ENCODE assay signal across 19 cellular contexts in the genomic region with DNA sequence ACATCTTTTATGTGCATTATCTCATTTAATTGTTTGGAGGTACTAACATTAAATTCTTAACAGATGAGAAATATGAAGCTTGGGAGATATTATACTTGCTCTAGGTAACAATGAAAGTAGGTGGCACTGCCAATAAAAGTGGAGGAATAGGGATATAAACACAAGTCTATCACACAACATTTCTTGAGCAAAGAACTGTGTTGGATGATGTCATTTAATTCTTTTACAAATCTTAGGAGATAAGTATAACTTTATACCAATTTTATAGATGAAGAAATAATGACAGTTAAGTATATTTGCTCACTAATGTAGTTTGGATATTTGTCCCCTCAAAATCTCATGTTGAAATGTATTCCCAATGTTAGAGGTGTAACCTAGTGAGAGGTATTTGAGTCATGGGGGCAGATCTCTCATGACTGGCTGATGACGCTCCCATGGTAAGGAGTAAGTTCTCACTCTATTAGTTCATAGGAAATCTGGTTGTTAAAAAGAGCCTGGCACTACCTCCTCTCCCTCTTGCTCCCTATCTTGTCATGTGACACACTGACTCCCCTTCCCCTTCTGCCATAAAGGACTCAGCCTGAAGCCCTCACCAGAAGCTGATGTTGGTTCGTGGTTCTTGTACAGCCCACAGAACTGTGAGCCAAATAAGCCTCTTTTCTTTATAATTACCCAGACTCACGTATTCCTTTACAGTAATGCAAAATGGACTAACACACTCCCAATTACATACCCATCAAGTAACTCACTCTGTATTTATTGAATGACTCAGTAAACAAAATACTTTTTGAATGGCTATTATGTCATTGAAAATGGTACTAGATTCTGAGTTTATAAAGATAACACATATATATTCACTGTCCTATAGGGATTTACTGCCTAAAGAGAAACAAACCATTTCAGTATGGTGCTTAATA.
DNase-seq lines count a peak whose midpoint lies in the region; ATAC-seq and TF ChIP-seq lines count a peak whose summit lies in the region.
"Had no signal": no experiment of that assay in that cellular context is flagged by ENCODE, and none has a peak within 500 bp of the region (broad histone marks: within the 10 kb centered on the region; RNA-seq: fewer than 3 reads in every experiment).

No MANE protein-coding gene starts in this region.

- DNase-seq in Daoy (ENCODE audit: low read depth) (peak; percentile 24), HT1080 (ENCODE audit: low read depth) (peak; percentile 21), adipocyte (ENCODE audit: low read depth) (peak; percentile 9), foreskin keratinocyte (peak; percentile 47 to 69), RPMI8226 (no peak), DMS53 treated with DMSO at 0.1 percent for 48 hours (lab: John Stamatoyannopoulos, UW; ENCODE audit: unreplicated experiment) (no peak)
- no peak for DNase-seq in natural killer cell treated with Interleukin-12 subunit alpha and Interleukin-12 subunit beta and Interleukin-15 and Interleukin-18, amount 100 ng/mL, for 72 hours (ENCODE audit: low spot score)
- DNase-seq: activated CD8-positive, alpha-beta memory T cell treated with anti-CD3 and anti-CD28 coated beads, Interleukin-2, amount 50 U/mL, for 4 hours; activated gamma-delta T cell; CD4-positive, CD25-positive, alpha-beta regulatory T cell; left ventricle myocardium inferior; NCI-H1436 treated with DMSO at 0.1 percent for 48 hours; small intestine; stimulated activated CD4-positive, alpha-beta T cell treated with anti-CD3 and anti-CD28 coated beads, Interleukin-4, amount 100 ng/mL, for 1 hour had no signal

- H3K4me1 Mint-ChIP-seq in natural killer cell treated with Interleukin-12 subunit alpha and Interleukin-12 subunit beta and Interleukin-15 and Interleukin-18, amount 100 ng/mL, for 72 hours (ENCODE audit: low read depth in 2 of 2): no peaks in the 10 kb centered on the region
- H3K4me1 Mint-ChIP-seq: CD4-positive, CD25-positive, alpha-beta regulatory T cell; central memory CD8-positive, alpha-beta T cell had no signal

- no peak overlapping the region for H3K27ac Mint-ChIP-seq in natural killer cell treated with Interleukin-12 subunit alpha and Interleukin-12 subunit beta and Interleukin-15 and Interleukin-18, amount 100 ng/mL, for 72 hours
- H3K27ac Mint-ChIP-seq: CD4-positive, CD25-positive, alpha-beta regulatory T cell; stimulated activated naive CD8-positive, alpha-beta T cell treated with anti-CD3 and anti-CD28 coated beads, Interleukin-15, Interleukin-2, amounts not matched to agents 100 ng/mL and 50 ng/mL, for 24 hours had no signal

- H3K27me3 Mint-ChIP-seq in natural killer cell treated with Interleukin-12 subunit alpha and Interleukin-12 subunit beta and Interleukin-15 and Interleukin-18, amount 100 ng/mL, for 72 hours: no peaks in the 10 kb centered on the region
- H3K27me3 Mint-ChIP-seq: CD4-positive, CD25-positive, alpha-beta regulatory T cell; central memory CD8-positive, alpha-beta T cell; stimulated activated naive CD8-positive, alpha-beta T cell treated with anti-CD3 and anti-CD28 coated beads, Interleukin-15, Interleukin-2, amounts not matched to agents 100 ng/mL and 50 ng/mL, for 24 hours had no signal

- no peak overlapping the region for H3K27ac ChIP-seq in foreskin keratinocyte
- H3K27ac ChIP-seq: left ventricle myocardium inferior, tibial nerve had no signal

- peak; percentile 88 for ATAC-seq in foreskin keratinocyte
- ATAC-seq in natural killer cell treated with Interleukin-12 subunit alpha and Interleukin-12 subunit beta and Interleukin-15 and Interleukin-18, amount 100 ng/mL, for 72 hours: no peak
- ATAC-seq in HG02981 (IDR thresholded peaks at IDR 0.05; ENCODE audit: unreplicated experiment): no peak

- H3K9me3 Mint-ChIP-seq in natural killer cell treated with Interleukin-12 subunit alpha and Interleukin-12 subunit beta and Interleukin-15 and Interleukin-18, amount 100 ng/mL, for 72 hours: peaks cover 5% of the 10 kb centered on the region
- H3K9me3 Mint-ChIP-seq: neural crest cell; stimulated activated naive CD8-positive, alpha-beta T cell treated with anti-CD3 and anti-CD28 coated beads, Interleukin-15, Interleukin-2, amounts not matched to agents 100 ng/mL and 50 ng/mL, for 24 hours had no signal

- no peak for TF ChIP-seq CTCF in foreskin keratinocyte (conservative IDR thresholded peaks at IDR 0.05)

- H3K27me3 ChIP-seq in adipocyte (replicated peaks; ENCODE audit: control insufficient read depth, insufficient read depth, low read length) (no peaks in the 10 kb centered on the region), foreskin keratinocyte (no peaks in the 10 kb centered on the region)
- H3K27me3 ChIP-seq: tibial nerve had no signal

- H3K4me1 ChIP-seq in adipocyte (ENCODE audit: control insufficient read depth, insufficient read depth, low read length): peaks cover 11% of the 10 kb centered on the region
- peaks cover 4% of the 10 kb centered on the region for H3K4me1 ChIP-seq in foreskin keratinocyte
- H3K4me1 ChIP-seq: left ventricle myocardium inferior, tibial nerve had no signal

- no peaks in the 10 kb centered on the region for H3K36me3 Mint-ChIP-seq in natural killer cell treated with Interleukin-12 subunit alpha and Interleukin-12 subunit beta and Interleukin-15 and Interleukin-18, amount 100 ng/mL, for 72 hours
- H3K36me3 Mint-ChIP-seq: CD4-positive, CD25-positive, alpha-beta regulatory T cell had no signal

- no peaks in the 10 kb centered on the region for H3K9me3 ChIP-seq in adipocyte (ENCODE audit: control insufficient read depth, low read length)
- H3K9me3 ChIP-seq: left ventricle myocardium inferior, tibial nerve had no signal

- H3K4me3 Mint-ChIP-seq in natural killer cell treated with Interleukin-12 subunit alpha and Interleukin-12 subunit beta and Interleukin-15 and Interleukin-18, amount 100 ng/mL, for 72 hours: no peak overlapping the region
- H3K4me3 Mint-ChIP-seq: CD4-positive, CD25-positive, alpha-beta regulatory T cell; central memory CD8-positive, alpha-beta T cell; neural crest cell; stimulated activated naive CD8-positive, alpha-beta T cell treated with anti-CD3 and anti-CD28 coated beads, Interleukin-15, Interleukin-2, amounts not matched to agents 100 ng/mL and 50 ng/mL, for 24 hours had no signal

- no peaks in the 10 kb centered on the region for H3K36me3 ChIP-seq in adipocyte (ENCODE audit: control insufficient read depth, insufficient read depth, low read length, severe bottlenecking)
- H3K36me3 ChIP-seq: left ventricle myocardium inferior, tibial nerve had no signal

- H3K4me3 ChIP-seq in adipocyte (ENCODE audit: low read length): no peak overlapping the region
- H3K4me3 ChIP-seq: left ventricle myocardium inferior, tibial nerve had no signal

- no peak overlapping the region for H3K9ac ChIP-seq in adipocyte (ENCODE audit: low read length)

Comparison
In these comparisons a context has a peak if more than half of its experiments do, and no peak if none do; other contexts are left out.
1. DNase-seq: peak in Daoy (single experiment), HT1080 (single experiment), adipocyte (single experiment) and foreskin keratinocyte (2 of 2); none in RPMI8226 (single experiment), natural killer cell treated with Interleukin-12 subunit alpha and Interleukin-12 subunit beta and Interleukin-15 and Interleukin-18, amount 100 ng/mL, for 72 hours (single experiment) and DMS53 treated with DMSO at 0.1 percent for 48 hours (single experiment).